Comparison of ENCODE assay signal across 34 cellular contexts in genomic region chr9:23382418-23382817, GRCh38.
"Had no signal": no experiment of that assay in that cellular context is flagged by ENCODE, and none has a peak within 500 bp of the region (broad histone marks: within the 10 kb centered on the region; RNA-seq: fewer than 3 reads in every experiment).

No MANE protein-coding gene starts in this region.

- H3K27ac ChIP-seq: body of pancreas, brain microvascular endothelial cell, breast epithelium, VCaP had no signal

- H3K4me1 ChIP-seq: body of pancreas, breast epithelium had no signal

- H3K4me1 Mint-ChIP-seq: activated CD4-positive, alpha-beta memory T cell treated with anti-CD3 and anti-CD28 coated beads, Interleukin-2, amount 10 ng/mL, durations not matched to agents 7 days and 5 days; activated CD4-positive, alpha-beta T cell treated with anti-CD3 and anti-CD28 coated beads for 36 hours; activated CD4-positive, alpha-beta T cell treated with anti-CD3 and anti-CD28 coated beads, Interleukin-2, amount 10 ng/mL, durations not matched to agents 7 days and 5 days; activated CD8-positive, alpha-beta memory T cell treated with anti-CD3 and anti-CD28 coated beads, Interleukin-2, amount 10 ng/mL, durations not matched to agents 7 days and 5 days; activated naive CD4-positive, alpha-beta T cell treated with anti-CD3 and anti-CD28 coated beads, Interleukin-2, amount 10 ng/mL, durations not matched to agents 7 days and 5 days; activated naive CD4-positive, alpha-beta T cell treated with anti-CD3 and anti-CD28 coated beads, Interleukin-2, amount 50 U/mL, for 24 hours; activated naive CD8-positive, alpha-beta T cell treated with anti-CD3 and anti-CD28 coated beads, Interleukin-2, amount 10 ng/mL, durations not matched to agents 7 days and 5 days; activated naive CD8-positive, alpha-beta T cell treated with anti-CD3 and anti-CD28 coated beads, Interleukin-2, amount 50 U/mL, for 24 hours had no signal

- ATAC-seq: activated CD4-positive, alpha-beta T cell treated with anti-CD3 and anti-CD28 coated beads for 36 hours; activated CD4-positive, CD25-positive, alpha-beta regulatory T cell treated with anti-CD3 and anti-CD28 coated beads, Interleukin-2, amount 50 U/mL, for 24 hours; activated CD8-positive, alpha-beta memory T cell treated with anti-CD3 and anti-CD28 coated beads, Interleukin-2, amount 10 ng/mL, durations not matched to agents 7 days and 5 days; activated CD8-positive, alpha-beta T cell treated with anti-CD3 and anti-CD28 coated beads, Interleukin-2, amount 10 ng/mL, durations not matched to agents 7 days and 5 days; activated naive CD8-positive, alpha-beta T cell treated with anti-CD3 and anti-CD28 coated beads, Interleukin-2, amount 50 U/mL, for 24 hours; body of pancreas had no signal

- H3K9me3 ChIP-seq: body of pancreas, breast epithelium had no signal

- H3K27me3 Mint-ChIP-seq: activated CD4-positive, alpha-beta memory T cell treated with anti-CD3 and anti-CD28 coated beads, Interleukin-2, amount 10 ng/mL, durations not matched to agents 7 days and 5 days; activated CD4-positive, alpha-beta T cell treated with anti-CD3 and anti-CD28 coated beads for 36 hours; activated CD4-positive, alpha-beta T cell treated with anti-CD3 and anti-CD28 coated beads, Interleukin-2, amount 10 ng/mL, durations not matched to agents 7 days and 5 days; activated CD8-positive, alpha-beta memory T cell treated with anti-CD3 and anti-CD28 coated beads, Interleukin-2, amount 10 ng/mL, durations not matched to agents 7 days and 5 days; activated naive CD4-positive, alpha-beta T cell treated with anti-CD3 and anti-CD28 coated beads, Interleukin-2, amount 10 ng/mL, durations not matched to agents 7 days and 5 days; activated naive CD4-positive, alpha-beta T cell treated with anti-CD3 and anti-CD28 coated beads, Interleukin-2, amount 50 U/mL, for 24 hours; activated naive CD8-positive, alpha-beta T cell; activated naive CD8-positive, alpha-beta T cell treated with anti-CD3 and anti-CD28 coated beads, Interleukin-2, amount 10 ng/mL, durations not matched to agents 7 days and 5 days; activated naive CD8-positive, alpha-beta T cell treated with anti-CD3 and anti-CD28 coated beads, Interleukin-2, amount 50 U/mL, for 24 hours; activated T-cell treated with anti-CD3 and anti-CD28 coated beads, Interleukin-2, amount 50 U/mL, for 24 hours had no signal

- H3K4me3 Mint-ChIP-seq: activated CD4-positive, alpha-beta memory T cell treated with anti-CD3 and anti-CD28 coated beads, Interleukin-2, amount 10 ng/mL, durations not matched to agents 7 days and 5 days; activated CD4-positive, alpha-beta T cell treated with anti-CD3 and anti-CD28 coated beads for 36 hours; activated CD4-positive, alpha-beta T cell treated with anti-CD3 and anti-CD28 coated beads, Interleukin-2, amount 10 ng/mL, durations not matched to agents 7 days and 5 days; activated CD8-positive, alpha-beta memory T cell treated with anti-CD3 and anti-CD28 coated beads, Interleukin-2, amount 10 ng/mL, durations not matched to agents 7 days and 5 days; activated CD8-positive, alpha-beta T cell treated with anti-CD3 and anti-CD28 coated beads, Interleukin-2, amount 10 ng/mL, durations not matched to agents 7 days and 5 days; activated naive CD4-positive, alpha-beta T cell treated with anti-CD3 and anti-CD28 coated beads, Interleukin-2, amount 10 ng/mL, durations not matched to agents 7 days and 5 days; activated naive CD4-positive, alpha-beta T cell treated with anti-CD3 and anti-CD28 coated beads, Interleukin-2, amount 50 U/mL, for 24 hours; activated naive CD8-positive, alpha-beta T cell; activated naive CD8-positive, alpha-beta T cell treated with anti-CD3 and anti-CD28 coated beads, Interleukin-2, amount 10 ng/mL, durations not matched to agents 7 days and 5 days; activated naive CD8-positive, alpha-beta T cell treated with anti-CD3 and anti-CD28 coated beads, Interleukin-2, amount 50 U/mL, for 24 hours; activated T-cell treated with anti-CD3 and anti-CD28 coated beads, Interleukin-2, amount 50 U/mL, for 24 hours; T-helper 1 cell treated with Interleukin-12 subunit alpha and Interleukin-12 subunit beta and Interleukin-4 antibody, amounts not matched to agents 30 μg/mL and 1 μg/mL, for 36 hours; T-helper 2 cell treated with Interferon-gamma antibody and Interleukin-4, amounts not matched to agents 5 μg/mL and 100 μg/mL, for 36 hours had no signal

- H3K27me3 ChIP-seq: body of pancreas, brain microvascular endothelial cell, breast epithelium had no signal

- H3K27ac Mint-ChIP-seq: activated CD4-positive, alpha-beta memory T cell treated with anti-CD3 and anti-CD28 coated beads, Interleukin-2, amount 10 ng/mL, durations not matched to agents 7 days and 5 days; activated CD4-positive, alpha-beta T cell treated with anti-CD3 and anti-CD28 coated beads for 36 hours; activated CD4-positive, alpha-beta T cell treated with anti-CD3 and anti-CD28 coated beads, Interleukin-2, amount 10 ng/mL, durations not matched to agents 7 days and 5 days; activated CD8-positive, alpha-beta memory T cell treated with anti-CD3 and anti-CD28 coated beads, Interleukin-2, amount 10 ng/mL, durations not matched to agents 7 days and 5 days; activated CD8-positive, alpha-beta T cell treated with anti-CD3 and anti-CD28 coated beads, Interleukin-2, amount 10 ng/mL, durations not matched to agents 7 days and 5 days; activated naive CD4-positive, alpha-beta T cell treated with anti-CD3 and anti-CD28 coated beads, Interleukin-2, amount 10 ng/mL, durations not matched to agents 7 days and 5 days; activated naive CD4-positive, alpha-beta T cell treated with anti-CD3 and anti-CD28 coated beads, Interleukin-2, amount 50 U/mL, for 24 hours; activated naive CD8-positive, alpha-beta T cell; activated naive CD8-positive, alpha-beta T cell treated with anti-CD3 and anti-CD28 coated beads, Interleukin-2, amount 10 ng/mL, durations not matched to agents 7 days and 5 days; activated naive CD8-positive, alpha-beta T cell treated with anti-CD3 and anti-CD28 coated beads, Interleukin-2, amount 50 U/mL, for 24 hours; activated T-cell treated with anti-CD3 and anti-CD28 coated beads, Interleukin-2, amount 50 U/mL, for 24 hours; activated T-helper 2 cell treated with anti-CD3 and anti-CD28 coated beads, Interferon-gamma antibody, Interleukin-2, Interleukin-4, amounts not matched to agents 10 μg/mL and 5 μg/mL and 100 μg/mL, durations not matched to agents 14 hours and 24 hours and 36 hours; T-helper 1 cell treated with Interleukin-12 subunit alpha and Interleukin-12 subunit beta and Interleukin-4 antibody, amounts not matched to agents 30 μg/mL and 1 μg/mL, for 36 hours; T-helper 2 cell treated with Interferon-gamma antibody and Interleukin-4, amounts not matched to agents 5 μg/mL and 100 μg/mL, for 36 hours had no signal

- DNase-seq: activated CD4-positive, alpha-beta memory T cell treated with anti-CD3 and anti-CD28 coated beads, Interleukin-2, amount 10 ng/mL, durations not matched to agents 7 days and 5 days; activated CD4-positive, alpha-beta T cell treated with anti-CD3 and anti-CD28 coated beads for 1 hour; activated CD4-positive, alpha-beta T cell treated with anti-CD3 and anti-CD28 coated beads for 36 hours; activated CD4-positive, alpha-beta T cell treated with anti-CD3 and anti-CD28 coated beads for 48 hours; activated CD4-positive, alpha-beta T cell treated with anti-CD3 and anti-CD28 coated beads, Interleukin-2, amount 10 ng/mL, durations not matched to agents 7 days and 5 days; activated CD4-positive, alpha-beta T cell treated with anti-CD3 and anti-CD28 coated beads, Interleukin-2, amount 50 U/mL, for 48 hours; activated CD4-positive, CD25-positive, alpha-beta regulatory T cell; activated CD8-positive, alpha-beta memory T cell treated with anti-CD3 and anti-CD28 coated beads for 24 hours; activated CD8-positive, alpha-beta memory T cell treated with anti-CD3 and anti-CD28 coated beads, Interleukin-2, amount 10 ng/mL, durations not matched to agents 7 days and 5 days; activated CD8-positive, alpha-beta memory T cell treated with anti-CD3 and anti-CD28 coated beads, Interleukin-2, amount 50 U/mL, for 48 hours; activated CD8-positive, alpha-beta T cell treated with anti-CD3 and anti-CD28 coated beads, Interleukin-2, amount 10 ng/mL, durations not matched to agents 7 days and 5 days; activated effector memory CD4-positive, alpha-beta T cell treated with Interleukin-2 at 50 U/mL for 16 hours; activated gamma-delta T cell; activated naive CD4-positive, alpha-beta T cell treated with anti-CD3 and anti-CD28 coated beads, Interleukin-2, amount 10 ng/mL, durations not matched to agents 7 days and 5 days; activated naive CD4-positive, alpha-beta T cell treated with Interleukin-2 at 50 U/mL for 16 hours; activated naive CD8-positive, alpha-beta T cell treated with anti-CD3 and anti-CD28 coated beads, Interleukin-2, amount 10 ng/mL, durations not matched to agents 7 days and 5 days; activated naive CD8-positive, alpha-beta T cell treated with anti-CD3 and anti-CD28 coated beads, Interleukin-2, amount 50 U/mL, for 24 hours; activated T-cell treated with anti-CD3 and anti-CD28 coated beads, Interleukin-2, amount 50 U/mL, for 24 hours; activated T-cell treated with anti-CD3 and anti-CD28 coated beads, Interleukin-2, amount 50 U/mL, for 48 hours; aorta; body of pancreas; brain microvascular endothelial cell; central memory CD4-positive, alpha-beta T cell; T-helper 1 cell; T-helper 2 cell; T-helper 9 cell had no signal

- H3K36me3 Mint-ChIP-seq: activated CD8-positive, alpha-beta memory T cell treated with anti-CD3 and anti-CD28 coated beads, Interleukin-2, amount 10 ng/mL, durations not matched to agents 7 days and 5 days; activated naive CD4-positive, alpha-beta T cell treated with anti-CD3 and anti-CD28 coated beads, Interleukin-2, amount 10 ng/mL, durations not matched to agents 7 days and 5 days; activated naive CD4-positive, alpha-beta T cell treated with anti-CD3 and anti-CD28 coated beads, Interleukin-2, amount 50 U/mL, for 24 hours; activated naive CD8-positive, alpha-beta T cell; activated naive CD8-positive, alpha-beta T cell treated with anti-CD3 and anti-CD28 coated beads, Interleukin-2, amount 10 ng/mL, durations not matched to agents 7 days and 5 days had no signal
